Comparison of ENCODE assay signal across 1 cellular context in the genomic region with DNA sequence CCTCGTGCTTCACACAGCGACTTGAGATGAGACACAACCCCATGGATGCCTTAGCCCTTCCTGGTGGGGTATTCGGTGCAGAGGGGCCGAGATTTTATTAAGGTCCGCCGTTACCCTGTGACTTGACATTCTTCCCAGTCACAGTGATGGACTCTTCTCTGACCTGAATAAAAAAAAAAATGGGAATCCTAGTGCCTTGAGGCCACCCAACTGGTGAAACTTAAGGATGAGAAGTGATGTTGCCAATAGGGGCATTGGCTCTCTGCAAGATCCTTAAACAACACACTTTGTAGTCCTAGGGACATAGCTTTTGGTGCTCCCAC.
TF ChIP-seq lines count a peak whose summit lies in the region.

No MANE protein-coding gene starts in this region.

TF ChIP-seq in K562, 482 proteins besides CTCF, POLR2A, EP300 and RAD21 (continued from another document and continues in another):
- TF ChIP-seq, protein P1, sequence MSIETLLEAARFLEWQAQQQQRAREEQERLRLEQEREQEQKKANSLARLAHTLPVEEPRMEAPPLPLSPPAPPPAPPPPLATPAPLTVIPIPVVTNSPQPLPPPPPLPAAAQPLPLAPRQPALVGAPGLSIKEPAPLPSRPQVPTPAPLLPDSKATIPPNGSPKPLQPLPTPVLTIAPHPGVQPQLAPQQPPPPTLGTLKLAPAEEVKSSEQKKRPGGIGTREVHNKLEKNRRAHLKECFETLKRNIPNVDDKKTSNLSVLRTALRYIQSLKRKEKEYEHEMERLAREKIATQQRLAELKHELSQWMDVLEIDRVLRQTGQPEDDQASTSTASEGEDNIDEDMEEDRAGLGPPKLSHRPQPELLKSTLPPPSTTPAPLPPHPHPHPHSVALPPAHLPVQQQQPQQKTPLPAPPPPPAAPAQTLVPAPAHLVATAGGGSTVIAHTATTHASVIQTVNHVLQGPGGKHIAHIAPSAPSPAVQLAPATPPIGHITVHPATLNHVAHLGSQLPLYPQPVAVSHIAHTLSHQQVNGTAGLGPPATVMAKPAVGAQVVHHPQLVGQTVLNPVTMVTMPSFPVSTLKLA (conservative IDR thresholded peaks at IDR 0.05) = peak; percentile 42 to 65; a peak in 3 of 4 replicates
- TF ChIP-seq, protein P2, sequence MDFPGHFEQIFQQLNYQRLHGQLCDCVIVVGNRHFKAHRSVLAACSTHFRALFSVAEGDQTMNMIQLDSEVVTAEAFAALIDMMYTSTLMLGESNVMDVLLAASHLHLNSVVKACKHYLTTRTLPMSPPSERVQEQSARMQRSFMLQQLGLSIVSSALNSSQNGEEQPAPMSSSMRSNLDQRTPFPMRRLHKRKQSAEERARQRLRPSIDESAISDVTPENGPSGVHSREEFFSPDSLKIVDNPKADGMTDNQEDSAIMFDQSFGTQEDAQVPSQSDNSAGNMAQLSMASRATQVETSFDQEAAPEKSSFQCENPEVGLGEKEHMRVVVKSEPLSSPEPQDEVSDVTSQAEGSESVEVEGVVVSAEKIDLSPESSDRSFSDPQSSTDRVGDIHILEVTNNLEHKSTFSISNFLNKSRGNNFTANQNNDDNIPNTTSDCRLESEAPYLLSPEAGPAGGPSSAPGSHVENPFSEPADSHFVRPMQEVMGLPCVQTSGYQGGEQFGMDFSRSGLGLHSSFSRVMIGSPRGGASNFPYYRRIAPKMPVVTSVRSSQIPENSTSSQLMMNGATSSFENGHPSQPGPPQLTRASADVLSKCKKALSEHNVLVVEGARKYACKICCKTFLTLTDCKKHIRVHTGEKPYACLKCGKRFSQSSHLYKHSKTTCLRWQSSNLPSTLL (IDR thresholded peaks at IDR 0.05) = no peak
- TF ChIP-seq, protein P3, sequence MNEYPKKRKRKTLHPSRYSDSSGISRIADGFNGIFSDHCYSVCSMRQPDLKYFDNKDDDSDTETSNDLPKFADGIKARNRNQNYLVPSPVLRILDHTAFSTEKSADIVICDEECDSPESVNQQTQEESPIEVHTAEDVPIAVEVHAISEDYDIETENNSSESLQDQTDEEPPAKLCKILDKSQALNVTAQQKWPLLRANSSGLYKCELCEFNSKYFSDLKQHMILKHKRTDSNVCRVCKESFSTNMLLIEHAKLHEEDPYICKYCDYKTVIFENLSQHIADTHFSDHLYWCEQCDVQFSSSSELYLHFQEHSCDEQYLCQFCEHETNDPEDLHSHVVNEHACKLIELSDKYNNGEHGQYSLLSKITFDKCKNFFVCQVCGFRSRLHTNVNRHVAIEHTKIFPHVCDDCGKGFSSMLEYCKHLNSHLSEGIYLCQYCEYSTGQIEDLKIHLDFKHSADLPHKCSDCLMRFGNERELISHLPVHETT (CRISPR knock-in tag; conservative IDR thresholded peaks at IDR 0.05 in 1 of 2, IDR thresholded peaks at IDR 0.05 in 1 of 2) = no peak
- TF ChIP-seq ZNF436 (CRISPR knock-in tag; IDR thresholded peaks at IDR 0.05) (no peak), POU5F1 (IDR thresholded peaks at IDR 0.05; ENCODE audit: borderline replicate concordance, low read depth, low read length, partially characterized antibody) (no peak), ZNF165 (CRISPR knock-in tag; IDR thresholded peaks at IDR 0.05; ENCODE audit: borderline replicate concordance) (0 out of 2 replicates have a peak, but pooled peaks have one; percentile 82), NR2C2 (CRISPR knock-in tag; IDR thresholded peaks at IDR 0.05) (no peak), NR2C2 (tag; IDR thresholded peaks at IDR 0.05) (peak; percentile 6; the same call in 1 of the 2 replicates), ZNF324 (CRISPR knock-in tag; IDR thresholded peaks at IDR 0.05) (no peak), KDM5B (IDR thresholded peaks at IDR 0.05; ENCODE audit: insufficient replicate concordance, low read depth, low read length) (no peak), L3MBTL2 (IDR thresholded peaks at IDR 0.05) (no peak; the same call in 1 of the 2 replicates), ZNF75A (CRISPR knock-in tag; IDR thresholded peaks at IDR 0.05) (no peak), ZNF197 (CRISPR knock-in tag; IDR thresholded peaks at IDR 0.05; ENCODE audit: low read depth) (no peak), NCOA1 (IDR thresholded peaks at IDR 0.05; ENCODE audit: low read depth) (no peak), NRF1 (conservative IDR thresholded peaks at IDR 0.05 in 1 of 2, IDR thresholded peaks at IDR 0.05 in 1 of 2) (peak in 1 of 2 experiments; percentile 44; a peak in 1 of 4 replicates), CSDE1 (IDR thresholded peaks at IDR 0.05) (no peak; a peak in 1 of 4 replicates), EGR1 (conservative IDR thresholded peaks at IDR 0.05) (no peak), GATAD2A (IDR thresholded peaks at IDR 0.05) (no peak), ZFX (CRISPR knock-in tag; IDR thresholded peaks at IDR 0.05) (peak; percentile 46; the same call in 1 of the 2 replicates), PHB2 (IDR thresholded peaks at IDR 0.05; ENCODE audit: low read depth) (no peak), SNRNP70 (optimal IDR thresholded peaks at IDR 0.05; ENCODE audit: low read depth, low read length) (no peak)
- TF ChIP-seq, protein P4, sequence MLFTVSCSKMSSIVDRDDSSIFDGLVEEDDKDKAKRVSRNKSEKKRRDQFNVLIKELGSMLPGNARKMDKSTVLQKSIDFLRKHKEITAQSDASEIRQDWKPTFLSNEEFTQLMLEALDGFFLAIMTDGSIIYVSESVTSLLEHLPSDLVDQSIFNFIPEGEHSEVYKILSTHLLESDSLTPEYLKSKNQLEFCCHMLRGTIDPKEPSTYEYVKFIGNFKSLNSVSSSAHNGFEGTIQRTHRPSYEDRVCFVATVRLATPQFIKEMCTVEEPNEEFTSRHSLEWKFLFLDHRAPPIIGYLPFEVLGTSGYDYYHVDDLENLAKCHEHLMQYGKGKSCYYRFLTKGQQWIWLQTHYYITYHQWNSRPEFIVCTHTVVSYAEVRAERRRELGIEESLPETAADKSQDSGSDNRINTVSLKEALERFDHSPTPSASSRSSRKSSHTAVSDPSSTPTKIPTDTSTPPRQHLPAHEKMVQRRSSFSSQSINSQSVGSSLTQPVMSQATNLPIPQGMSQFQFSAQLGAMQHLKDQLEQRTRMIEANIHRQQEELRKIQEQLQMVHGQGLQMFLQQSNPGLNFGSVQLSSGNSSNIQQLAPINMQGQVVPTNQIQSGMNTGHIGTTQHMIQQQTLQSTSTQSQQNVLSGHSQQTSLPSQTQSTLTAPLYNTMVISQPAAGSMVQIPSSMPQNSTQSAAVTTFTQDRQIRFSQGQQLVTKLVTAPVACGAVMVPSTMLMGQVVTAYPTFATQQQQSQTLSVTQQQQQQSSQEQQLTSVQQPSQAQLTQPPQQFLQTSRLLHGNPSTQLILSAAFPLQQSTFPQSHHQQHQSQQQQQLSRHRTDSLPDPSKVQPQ (CRISPR knock-in tag; IDR thresholded peaks at IDR 0.05; ENCODE audit: borderline replicate concordance) = no peak
- TF ChIP-seq, protein P5, sequence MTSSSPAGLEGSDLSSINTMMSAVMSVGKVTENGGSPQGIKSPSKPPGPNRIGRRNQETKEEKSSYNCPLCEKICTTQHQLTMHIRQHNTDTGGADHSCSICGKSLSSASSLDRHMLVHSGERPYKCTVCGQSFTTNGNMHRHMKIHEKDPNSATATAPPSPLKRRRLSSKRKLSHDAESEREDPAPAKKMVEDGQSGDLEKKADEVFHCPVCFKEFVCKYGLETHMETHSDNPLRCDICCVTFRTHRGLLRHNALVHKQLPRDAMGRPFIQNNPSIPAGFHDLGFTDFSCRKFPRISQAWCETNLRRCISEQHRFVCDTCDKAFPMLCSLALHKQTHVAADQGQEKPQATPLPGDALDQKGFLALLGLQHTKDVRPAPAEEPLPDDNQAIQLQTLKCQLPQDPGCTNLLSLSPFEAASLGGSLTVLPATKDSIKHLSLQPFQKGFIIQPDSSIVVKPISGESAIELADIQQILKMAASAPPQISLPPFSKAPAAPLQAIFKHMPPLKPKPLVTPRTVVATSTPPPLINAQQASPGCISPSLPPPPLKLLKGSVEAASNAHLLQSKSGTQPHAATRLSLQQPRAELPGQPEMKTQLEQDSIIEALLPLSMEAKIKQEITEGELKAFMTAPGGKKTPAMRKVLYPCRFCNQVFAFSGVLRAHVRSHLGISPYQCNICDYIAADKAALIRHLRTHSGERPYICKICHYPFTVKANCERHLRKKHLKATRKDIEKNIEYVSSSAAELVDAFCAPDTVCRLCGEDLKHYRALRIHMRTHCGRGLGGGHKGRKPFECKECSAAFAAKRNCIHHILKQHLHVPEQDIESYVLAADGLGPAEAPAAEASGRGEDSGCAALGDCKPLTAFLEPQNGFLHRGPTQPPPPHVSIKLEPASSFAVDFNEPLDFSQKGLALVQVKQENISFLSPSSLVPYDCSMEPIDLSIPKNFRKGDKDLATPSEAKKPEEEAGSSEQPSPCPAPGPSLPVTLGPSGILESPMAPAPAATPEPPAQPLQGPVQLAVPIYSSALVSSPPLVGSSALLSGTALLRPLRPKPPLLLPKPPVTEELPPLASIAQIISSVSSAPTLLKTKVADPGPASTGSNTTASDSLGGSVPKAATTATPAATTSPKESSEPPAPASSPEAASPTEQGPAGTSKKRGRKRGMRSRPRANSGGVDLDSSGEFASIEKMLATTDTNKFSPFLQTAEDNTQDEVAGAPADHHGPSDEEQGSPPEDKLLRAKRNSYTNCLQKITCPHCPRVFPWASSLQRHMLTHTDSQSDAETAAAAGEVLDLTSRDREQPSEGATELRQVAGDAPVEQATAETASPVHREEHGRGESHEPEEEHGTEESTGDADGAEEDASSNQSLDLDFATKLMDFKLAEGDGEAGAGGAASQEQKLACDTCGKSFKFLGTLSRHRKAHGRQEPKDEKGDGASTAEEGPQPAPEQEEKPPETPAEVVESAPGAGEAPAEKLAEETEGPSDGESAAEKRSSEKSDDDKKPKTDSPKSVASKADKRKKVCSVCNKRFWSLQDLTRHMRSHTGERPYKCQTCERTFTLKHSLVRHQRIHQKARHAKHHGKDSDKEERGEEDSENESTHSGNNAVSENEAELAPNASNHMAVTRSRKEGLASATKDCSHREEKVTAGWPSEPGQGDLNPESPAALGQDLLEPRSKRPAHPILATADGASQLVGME (CRISPR knock-in tag; IDR thresholded peaks at IDR 0.05) = no peak
- TF ChIP-seq, protein P6, sequence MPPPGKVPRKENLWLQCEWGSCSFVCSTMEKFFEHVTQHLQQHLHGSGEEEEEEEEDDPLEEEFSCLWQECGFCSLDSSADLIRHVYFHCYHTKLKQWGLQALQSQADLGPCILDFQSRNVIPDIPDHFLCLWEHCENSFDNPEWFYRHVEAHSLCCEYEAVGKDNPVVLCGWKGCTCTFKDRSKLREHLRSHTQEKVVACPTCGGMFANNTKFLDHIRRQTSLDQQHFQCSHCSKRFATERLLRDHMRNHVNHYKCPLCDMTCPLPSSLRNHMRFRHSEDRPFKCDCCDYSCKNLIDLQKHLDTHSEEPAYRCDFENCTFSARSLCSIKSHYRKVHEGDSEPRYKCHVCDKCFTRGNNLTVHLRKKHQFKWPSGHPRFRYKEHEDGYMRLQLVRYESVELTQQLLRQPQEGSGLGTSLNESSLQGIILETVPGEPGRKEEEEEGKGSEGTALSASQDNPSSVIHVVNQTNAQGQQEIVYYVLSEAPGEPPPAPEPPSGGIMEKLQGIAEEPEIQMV (tag; conservative IDR thresholded peaks at IDR 0.05; ENCODE audit: low read depth) = no peak
- TF ChIP-seq, protein P7, sequence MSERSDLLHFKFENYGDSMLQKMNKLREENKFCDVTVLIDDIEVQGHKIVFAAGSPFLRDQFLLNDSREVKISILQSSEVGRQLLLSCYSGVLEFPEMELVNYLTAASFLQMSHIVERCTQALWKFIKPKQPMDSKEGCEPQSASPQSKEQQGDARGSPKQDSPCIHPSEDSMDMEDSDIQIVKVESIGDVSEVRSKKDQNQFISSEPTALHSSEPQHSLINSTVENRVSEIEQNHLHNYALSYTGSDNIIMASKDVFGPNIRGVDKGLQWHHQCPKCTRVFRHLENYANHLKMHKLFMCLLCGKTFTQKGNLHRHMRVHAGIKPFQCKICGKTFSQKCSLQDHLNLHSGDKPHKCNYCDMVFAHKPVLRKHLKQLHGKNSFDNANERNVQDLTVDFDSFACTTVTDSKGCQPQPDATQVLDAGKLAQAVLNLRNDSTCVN (CRISPR knock-in tag; IDR thresholded peaks at IDR 0.05) = no peak
- TF ChIP-seq, protein P8, sequence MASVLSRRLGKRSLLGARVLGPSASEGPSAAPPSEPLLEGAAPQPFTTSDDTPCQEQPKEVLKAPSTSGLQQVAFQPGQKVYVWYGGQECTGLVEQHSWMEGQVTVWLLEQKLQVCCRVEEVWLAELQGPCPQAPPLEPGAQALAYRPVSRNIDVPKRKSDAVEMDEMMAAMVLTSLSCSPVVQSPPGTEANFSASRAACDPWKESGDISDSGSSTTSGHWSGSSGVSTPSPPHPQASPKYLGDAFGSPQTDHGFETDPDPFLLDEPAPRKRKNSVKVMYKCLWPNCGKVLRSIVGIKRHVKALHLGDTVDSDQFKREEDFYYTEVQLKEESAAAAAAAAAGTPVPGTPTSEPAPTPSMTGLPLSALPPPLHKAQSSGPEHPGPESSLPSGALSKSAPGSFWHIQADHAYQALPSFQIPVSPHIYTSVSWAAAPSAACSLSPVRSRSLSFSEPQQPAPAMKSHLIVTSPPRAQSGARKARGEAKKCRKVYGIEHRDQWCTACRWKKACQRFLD (CRISPR knock-in tag; IDR thresholded peaks at IDR 0.05) = peak; percentile 21
- TF ChIP-seq, protein P9, sequence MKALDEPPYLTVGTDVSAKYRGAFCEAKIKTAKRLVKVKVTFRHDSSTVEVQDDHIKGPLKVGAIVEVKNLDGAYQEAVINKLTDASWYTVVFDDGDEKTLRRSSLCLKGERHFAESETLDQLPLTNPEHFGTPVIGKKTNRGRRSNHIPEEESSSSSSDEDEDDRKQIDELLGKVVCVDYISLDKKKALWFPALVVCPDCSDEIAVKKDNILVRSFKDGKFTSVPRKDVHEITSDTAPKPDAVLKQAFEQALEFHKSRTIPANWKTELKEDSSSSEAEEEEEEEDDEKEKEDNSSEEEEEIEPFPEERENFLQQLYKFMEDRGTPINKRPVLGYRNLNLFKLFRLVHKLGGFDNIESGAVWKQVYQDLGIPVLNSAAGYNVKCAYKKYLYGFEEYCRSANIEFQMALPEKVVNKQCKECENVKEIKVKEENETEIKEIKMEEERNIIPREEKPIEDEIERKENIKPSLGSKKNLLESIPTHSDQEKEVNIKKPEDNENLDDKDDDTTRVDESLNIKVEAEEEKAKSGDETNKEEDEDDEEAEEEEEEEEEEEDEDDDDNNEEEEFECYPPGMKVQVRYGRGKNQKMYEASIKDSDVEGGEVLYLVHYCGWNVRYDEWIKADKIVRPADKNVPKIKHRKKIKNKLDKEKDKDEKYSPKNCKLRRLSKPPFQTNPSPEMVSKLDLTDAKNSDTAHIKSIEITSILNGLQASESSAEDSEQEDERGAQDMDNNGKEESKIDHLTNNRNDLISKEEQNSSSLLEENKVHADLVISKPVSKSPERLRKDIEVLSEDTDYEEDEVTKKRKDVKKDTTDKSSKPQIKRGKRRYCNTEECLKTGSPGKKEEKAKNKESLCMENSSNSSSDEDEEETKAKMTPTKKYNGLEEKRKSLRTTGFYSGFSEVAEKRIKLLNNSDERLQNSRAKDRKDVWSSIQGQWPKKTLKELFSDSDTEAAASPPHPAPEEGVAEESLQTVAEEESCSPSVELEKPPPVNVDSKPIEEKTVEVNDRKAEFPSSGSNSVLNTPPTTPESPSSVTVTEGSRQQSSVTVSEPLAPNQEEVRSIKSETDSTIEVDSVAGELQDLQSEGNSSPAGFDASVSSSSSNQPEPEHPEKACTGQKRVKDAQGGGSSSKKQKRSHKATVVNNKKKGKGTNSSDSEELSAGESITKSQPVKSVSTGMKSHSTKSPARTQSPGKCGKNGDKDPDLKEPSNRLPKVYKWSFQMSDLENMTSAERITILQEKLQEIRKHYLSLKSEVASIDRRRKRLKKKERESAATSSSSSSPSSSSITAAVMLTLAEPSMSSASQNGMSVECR (CRISPR knock-in tag; IDR thresholded peaks at IDR 0.05) = no peak
